Comparison of ENCODE assay signal across 9 cellular contexts in genomic region chr10:11242443-11243386, GRCh38.
DNase-seq lines count a peak whose midpoint lies in the region; ATAC-seq, FAIRE-seq and TF ChIP-seq lines count a peak whose summit lies in the region.
"Had no signal": no experiment of that assay in that cellular context is flagged by ENCODE, and none has a peak within 500 bp of the region (broad histone marks: within the 10 kb centered on the region; RNA-seq: fewer than 3 reads in every experiment).

No MANE protein-coding gene starts in this region.

- no peaks in the 10 kb centered on the region for H3K79me2 ChIP-seq in K562 (ENCODE audit: control insufficient read depth, insufficient read depth, low read length)

- no peak for TF ChIP-seq POLR2A in K562 (conservative IDR thresholded peaks at IDR 0.05)

- no TSS peak for BruUV-seq in K562 (replicated peaks; lab: Mats Ljungman, UMichigan)

- H3K9me1 ChIP-seq in K562 (ENCODE audit: control insufficient read depth, insufficient read depth, low read length), result no peaks in the 10 kb centered on the region

- intact Hi-C loops in K562 (cut with micrococcal nuclease) (no loop called here), psoas muscle (cut with DNase I) (no loop called here)

- H3K4me1 ChIP-seq in K562 (replicated peaks in 1 of 2; ENCODE audit: control insufficient read depth in 2 of 2, insufficient read depth in 2 of 2, low read length in 2 of 2) (peaks cover 0 to 3% of the 10 kb centered on the region in 2 experiments; a peak in 2 of 5 replicates), psoas muscle (peaks cover 7% of the 10 kb centered on the region)

- H3K4me3 ChIP-seq in K562 (no peak overlapping the region), psoas muscle (no peak overlapping the region)
- H3K4me3 ChIP-seq: SK-N-MC had no signal

- no peak overlapping the region for H3K9ac ChIP-seq in K562 (ENCODE audit: insufficient read depth in 1 of 2, low read depth in 2 of 2, low read length in 2 of 2)

- FAIRE-seq in K562 (lab: Jason Lieb, UNC), result no peak

- WGBS in K562 (ENCODE audit: insufficient coverage, low coverage, missing lambda C conversion rate), result 52% methylated on average over 25 of the region's 25 CpGs
- WGBS in psoas muscle, 3 donors, result 61 to 77% (median 64%) methylated on average over 25 of the region's 25 CpGs

- TF ChIP-seq CTCF in GM13976 (IDR thresholded peaks at IDR 0.05; ENCODE audit: borderline replicate concordance, control extremely low read depth, extremely low read depth, insufficient read depth, missing control alignments) (peak; percentile 18), GM20000 (IDR thresholded peaks at IDR 0.05; ENCODE audit: extremely low read depth, missing control alignments) (no peak), K562 (IDR thresholded peaks at IDR 0.05 in 2 of 3, conservative IDR thresholded peaks at IDR 0.05 in 1 of 3; ENCODE audit: insufficient read depth in 2 of 3, low read depth in 1 of 3, low read length in 3 of 3) (no peak), psoas muscle (IDR thresholded peaks at IDR 0.05) (no peak)

- no peaks in the 10 kb centered on the region for H3K9me3 ChIP-seq in K562 (replicated peaks; ENCODE audit: control insufficient read depth, insufficient read depth, low read depth, low read length)
- no peaks in the 10 kb centered on the region for H3K9me3 ChIP-seq in psoas muscle

- CTCF ChIA-PET in K562 (lab: Yijun Ruan, JAX; ENCODE audit: low intra/inter-chr PET ratio), result no interaction called here

- no peak for TF ChIP-seq EP300 in K562 (IDR thresholded peaks at IDR 0.05; ENCODE audit: low read length)

- H4K20me1 ChIP-seq in K562 (replicated peaks; ENCODE audit: control insufficient read depth, insufficient read depth, low read length), result no peaks in the 10 kb centered on the region

- in situ Hi-C loops in GM13976 (cut with MboI; ENCODE audit: low sequenced_read_pairs, unreplicated experiment), result no loop called here
- in situ Hi-C loops in K562 (cut with MboI), result no loop called here

- H3K36me3 ChIP-seq in K562 (ENCODE audit: control insufficient read depth, insufficient read depth, low read length), result no peaks in the 10 kb centered on the region
- no peaks in the 10 kb centered on the region for H3K36me3 ChIP-seq in psoas muscle (ENCODE audit: insufficient read depth in 1 of 2, low read depth in 1 of 2)

- TF ChIP-seq RAD21 in K562 (CRISPR knock-in tag; conservative IDR thresholded peaks at IDR 0.05 in 1 of 2, IDR thresholded peaks at IDR 0.05 in 1 of 2), result no peak

- POLR2A ChIA-PET in K562 (lab: Yijun Ruan, JAX), result interaction anchor here (0.6 to 0.8 kb wide), 2 partner anchors 14 to 28 kb away, joined by 3 to 4 read pairs; no protein-coding TSS in a partner anchor

- no peak overlapping the region for H2AFZ ChIP-seq in K562 (ENCODE audit: low read depth, low read length)

- no peak overlapping the region for H3K4me2 ChIP-seq in K562 (ENCODE audit: insufficient read depth, low read length)

- DNase-seq in GM13976 (ENCODE audit: low spot score), result peak; percentile 61
- peak; percentile 45 for DNase-seq in GM20000 (ENCODE audit: low spot score)
- DNase-seq in K562 (ENCODE audit: extremely low read depth in 1 of 4, low spot score in 3 of 4), result no peak
- peak; percentile 39 to 66 for DNase-seq in psoas muscle
- DNase-seq in HT-29 (ENCODE audit: low spot score), result no peak
- DNase-seq in activated gamma-delta T cell treated with Interleukin-2 at 50 U/mL for 16 hours, result no peak
- no peak for DNase-seq in kidney glomerular epithelial cell (lab: John Stamatoyannopoulos, UW)

- H3K27ac ChIP-seq in K562 (ENCODE audit: extremely low read depth, low read depth, low read length) (no peak overlapping the region), psoas muscle (peak overlapping the region; percentile 32)
- H3K27ac ChIP-seq: SK-N-MC had no signal

- peak; percentile 47 for ATAC-seq in HG03460 (IDR thresholded peaks at IDR 0.05; ENCODE audit: unreplicated experiment)
- no peak for ATAC-seq in K562
- ATAC-seq in psoas muscle, result peak; percentile 78 to 90 (median 82)

- H3K27me3 ChIP-seq in K562 (ENCODE audit: control insufficient read depth in 2 of 2, insufficient read depth in 2 of 2, low read length in 2 of 2) (no peaks in the 10 kb centered on the region), psoas muscle (ENCODE audit: insufficient read depth in 3 of 3, low read length in 2 of 3) (no peaks in the 10 kb centered on the region)

TF ChIP-seq in K562, 482 proteins besides CTCF, POLR2A, EP300 and RAD21:
- TF ChIP-seq, protein P1, sequence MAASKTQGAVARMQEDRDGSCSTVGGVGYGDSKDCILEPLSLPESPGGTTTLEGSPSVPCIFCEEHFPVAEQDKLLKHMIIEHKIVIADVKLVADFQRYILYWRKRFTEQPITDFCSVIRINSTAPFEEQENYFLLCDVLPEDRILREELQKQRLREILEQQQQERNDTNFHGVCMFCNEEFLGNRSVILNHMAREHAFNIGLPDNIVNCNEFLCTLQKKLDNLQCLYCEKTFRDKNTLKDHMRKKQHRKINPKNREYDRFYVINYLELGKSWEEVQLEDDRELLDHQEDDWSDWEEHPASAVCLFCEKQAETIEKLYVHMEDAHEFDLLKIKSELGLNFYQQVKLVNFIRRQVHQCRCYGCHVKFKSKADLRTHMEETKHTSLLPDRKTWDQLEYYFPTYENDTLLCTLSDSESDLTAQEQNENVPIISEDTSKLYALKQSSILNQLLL (CRISPR knock-in tag; IDR thresholded peaks at IDR 0.05; ENCODE audit: borderline replicate concordance), result no peak
- TF ChIP-seq, protein P2, sequence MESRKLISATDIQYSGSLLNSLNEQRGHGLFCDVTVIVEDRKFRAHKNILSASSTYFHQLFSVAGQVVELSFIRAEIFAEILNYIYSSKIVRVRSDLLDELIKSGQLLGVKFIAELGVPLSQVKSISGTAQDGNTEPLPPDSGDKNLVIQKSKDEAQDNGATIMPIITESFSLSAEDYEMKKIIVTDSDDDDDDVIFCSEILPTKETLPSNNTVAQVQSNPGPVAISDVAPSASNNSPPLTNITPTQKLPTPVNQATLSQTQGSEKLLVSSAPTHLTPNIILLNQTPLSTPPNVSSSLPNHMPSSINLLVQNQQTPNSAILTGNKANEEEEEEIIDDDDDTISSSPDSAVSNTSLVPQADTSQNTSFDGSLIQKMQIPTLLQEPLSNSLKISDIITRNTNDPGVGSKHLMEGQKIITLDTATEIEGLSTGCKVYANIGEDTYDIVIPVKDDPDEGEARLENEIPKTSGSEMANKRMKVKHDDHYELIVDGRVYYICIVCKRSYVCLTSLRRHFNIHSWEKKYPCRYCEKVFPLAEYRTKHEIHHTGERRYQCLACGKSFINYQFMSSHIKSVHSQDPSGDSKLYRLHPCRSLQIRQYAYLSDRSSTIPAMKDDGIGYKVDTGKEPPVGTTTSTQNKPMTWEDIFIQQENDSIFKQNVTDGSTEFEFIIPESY (CRISPR knock-in tag; IDR thresholded peaks at IDR 0.05), result 0 out of 2 replicates have a peak, but pooled peaks have one; percentile 49
- no peak for TF ChIP-seq TFAM (CRISPR knock-in tag; conservative IDR thresholded peaks at IDR 0.05)
- TF ChIP-seq NR1H2 (CRISPR knock-in tag; IDR thresholded peaks at IDR 0.05), result no peak

Comparison
In these comparisons a context has a peak if more than half of its experiments do, and no peak if none do; other contexts are left out.
1. DNase-seq: peak in GM13976 (single experiment), GM20000 (single experiment) and psoas muscle (2 of 2); none in K562 (0 of 4), HT-29 (single experiment), activated gamma-delta T cell treated with Interleukin-2 at 50 U/mL for 16 hours (single experiment) and kidney glomerular epithelial cell (single experiment).